Comparison of ENCODE assay signal across 24 cellular contexts in the genomic region with DNA sequence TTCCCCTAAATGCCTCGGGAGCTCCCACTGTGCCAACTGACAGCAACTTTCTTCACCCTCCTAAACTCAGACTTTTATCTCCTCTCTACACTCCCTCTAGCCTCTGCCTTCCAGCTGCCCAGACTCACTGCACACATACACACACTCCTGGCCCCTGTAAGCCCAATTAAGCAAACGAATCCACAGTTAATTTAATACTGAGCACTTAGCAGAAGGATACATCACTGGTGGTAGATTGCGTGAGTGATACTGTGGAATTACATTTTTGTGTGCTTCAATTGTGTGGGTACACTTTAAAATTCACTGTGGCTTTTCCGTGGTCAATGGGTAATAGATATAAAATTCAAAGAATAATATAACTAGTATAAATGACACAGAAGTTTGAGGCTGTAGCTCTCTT.
"Had no signal": no experiment of that assay in that cellular context is flagged by ENCODE, and none has a peak within 500 bp of the region (broad histone marks: within the 10 kb centered on the region; RNA-seq: fewer than 3 reads in every experiment).

No MANE protein-coding gene starts in this region.

- ATAC-seq: activated CD8-positive, alpha-beta memory T cell treated with anti-CD3 and anti-CD28 coated beads, Interleukin-2, amount 10 ng/mL, durations not matched to agents 7 days and 5 days; activated CD8-positive, alpha-beta T cell treated with anti-CD3 and anti-CD28 coated beads, Interleukin-2, amount 10 ng/mL, durations not matched to agents 7 days and 5 days; activated naive CD8-positive, alpha-beta T cell treated with anti-CD3 and anti-CD28 coated beads, Interleukin-2, amount 50 U/mL, for 24 hours had no signal

- DNase-seq: activated B cell treated with CpG ODN at 0.5 μM for 24 hours; activated CD4-positive, alpha-beta memory T cell treated with anti-CD3 and anti-CD28 coated beads, Interleukin-2, amount 10 ng/mL, durations not matched to agents 7 days and 5 days; activated CD4-positive, alpha-beta T cell treated with anti-CD3 and anti-CD28 coated beads for 4 hours; activated CD4-positive, alpha-beta T cell treated with anti-CD3 and anti-CD28 coated beads, Interleukin-2, amount 10 ng/mL, durations not matched to agents 24 days and 14 days; activated CD4-positive, alpha-beta T cell treated with anti-CD3 and anti-CD28 coated beads, Interleukin-2, amount 50 U/mL, for 1 hour; activated CD4-positive, alpha-beta T cell treated with anti-CD3 and anti-CD28 coated beads, Interleukin-2, amount 50 U/mL, for 48 hours; activated CD4-positive, CD25-positive, alpha-beta regulatory T cell treated with anti-CD3 and anti-CD28 coated beads, Interleukin-2, amount 50 U/mL, for 72 hours; activated CD8-positive, alpha-beta memory T cell treated with anti-CD3 and anti-CD28 coated beads for 24 hours; activated CD8-positive, alpha-beta memory T cell treated with anti-CD3 and anti-CD28 coated beads, Interleukin-2, amount 10 ng/mL, durations not matched to agents 7 days and 5 days; activated CD8-positive, alpha-beta memory T cell treated with anti-CD3 and anti-CD28 coated beads, Interleukin-2, amount 50 U/mL, for 48 hours; activated CD8-positive, alpha-beta T cell treated with anti-CD3 and anti-CD28 coated beads, Interleukin-2, amount 10 ng/mL, durations not matched to agents 7 days and 5 days; activated effector memory CD4-positive, alpha-beta T cell treated with Interleukin-2 at 50 U/mL for 16 hours; activated gamma-delta T cell; activated naive CD4-positive, alpha-beta T cell treated with anti-CD3 and anti-CD28 coated beads, Interleukin-2, amount 10 ng/mL, durations not matched to agents 7 days and 5 days; activated naive CD4-positive, alpha-beta T cell treated with Interleukin-2 at 50 U/mL for 16 hours; activated naive CD8-positive, alpha-beta T cell treated with anti-CD3 and anti-CD28 coated beads, Interleukin-2, amount 10 ng/mL, durations not matched to agents 7 days and 5 days; activated naive CD8-positive, alpha-beta T cell treated with anti-CD3 and anti-CD28 coated beads, Interleukin-2, amount 50 U/mL, for 24 hours; activated T-cell treated with anti-CD3 and anti-CD28 coated beads, Interleukin-2, amount 50 U/mL, for 24 hours; activated T-cell treated with anti-CD3 and anti-CD28 coated beads, Interleukin-2, amount 50 U/mL, for 48 hours; amygdala; caudate nucleus; cerebellar nuclear complex; T-helper 2 cell; T-helper 9 cell had no signal
